In genomic region chr18:70640336-70640887, GRCh38 we compare ENCODE assay signal across 15 cellular contexts.
DNase-seq lines count a peak whose midpoint lies in the region; ATAC-seq and TF ChIP-seq lines count a peak whose summit lies in the region.
"Had no signal": no experiment of that assay in that cellular context is flagged by ENCODE, and none has a peak within 500 bp of the region (broad histone marks: within the 10 kb centered on the region; RNA-seq: fewer than 3 reads in every experiment).

No MANE protein-coding gene starts in this region.

- H3K27ac Mint-ChIP-seq in activated T-cell treated with anti-CD3 and anti-CD28 coated beads, Interleukin-2, amount 50 U/mL, for 72 hours, result peak overlapping the region; percentile 24
- peak overlapping the region; percentile 7 for H3K27ac Mint-ChIP-seq in activated CD8-positive, alpha-beta T cell treated with anti-CD3 and anti-CD28 coated beads for 36 hours
- peak overlapping the region in 8 of 9 donors; percentile 74 to 95 (median 91) for H3K27ac Mint-ChIP-seq in naive thymus-derived CD4-positive, alpha-beta T cell

- in situ Hi-C loops in G401 (cut with HindIII; ENCODE audit: low sequenced_read_pairs), result no loop called here

- DNase-seq in activated T-cell treated with anti-CD3 and anti-CD28 coated beads, Interleukin-2, amount 50 U/mL, for 72 hours, result no peak
- DNase-seq in activated T-cell treated with anti-CD3 and anti-CD28 coated beads, Interleukin-2, amount 50 U/mL, for 48 hours, result no peak
- DNase-seq in G401 (ENCODE audit: low spot score) (peak; percentile 64), NCI-H345 treated with DMSO at 0.1 percent for 48 hours (lab: John Stamatoyannopoulos, UW; ENCODE audit: unreplicated experiment) (no peak), mucosa of gallbladder (ENCODE audit: low spot score) (no peak), SJCRH30 (no peak)
- DNase-seq in activated CD8-positive, alpha-beta T cell treated with anti-CD3 and anti-CD28 coated beads for 36 hours, result no peak
- no peak for DNase-seq in naive thymus-derived CD4-positive, alpha-beta T cell
- DNase-seq: NCI-H1417 treated with DMSO at 0.1 percent for 48 hours, NCI-H1930, NCI-H2171, NCI-H748 treated with DMSO at 0.1 percent for 48 hours had no signal

- POLR2A ChIA-PET in activated CD8-positive, alpha-beta T cell treated with anti-CD3 and anti-CD28 coated beads for 36 hours (lab: Charles Lee), result no interaction called here
- POLR2A ChIA-PET in naive thymus-derived CD4-positive, alpha-beta T cell (lab: Charles Lee), result interaction anchor here (0.5 to 1.3 kb wide), 6 partner anchors 11 to 84 kb away, joined by 3 to 5 read pairs (median 4); no protein-coding TSS in a partner anchor

- peaks cover 0 to 5% of the 10 kb centered on the region in 2 donors for H3K4me1 ChIP-seq in naive thymus-derived CD4-positive, alpha-beta T cell (ENCODE audit: control insufficient read depth in 2 of 2, insufficient read depth in 2 of 2, low read length in 2 of 2)
- no peaks in the 10 kb centered on the region for H3K4me1 ChIP-seq in SJCRH30
- H3K4me1 ChIP-seq: BLaER1 had no signal

- no peaks in the 10 kb centered on the region for H3K27me3 Mint-ChIP-seq in activated T-cell treated with anti-CD3 and anti-CD28 coated beads, Interleukin-2, amount 50 U/mL, for 72 hours (ENCODE audit: low read depth)
- H3K27me3 Mint-ChIP-seq in activated CD8-positive, alpha-beta T cell treated with anti-CD3 and anti-CD28 coated beads for 36 hours, result no peaks in the 10 kb centered on the region
- H3K27me3 Mint-ChIP-seq in naive thymus-derived CD4-positive, alpha-beta T cell, result no peaks in the 10 kb centered on the region

- TF ChIP-seq CTCF in activated CD8-positive, alpha-beta T cell treated with anti-CD3 and anti-CD28 coated beads for 36 hours (IDR thresholded peaks at IDR 0.05), result no peak

- ATAC-seq in activated T-cell treated with anti-CD3 and anti-CD28 coated beads, Interleukin-2, amount 50 U/mL, for 72 hours (replicated peaks in 1 of 2), result no peak
- ATAC-seq in activated CD8-positive, alpha-beta T cell treated with anti-CD3 and anti-CD28 coated beads for 36 hours, result no peak
- ATAC-seq in naive thymus-derived CD4-positive, alpha-beta T cell, result no peak
- ATAC-seq: K562, Right ventricle myocardium inferior had no signal

- peak overlapping the region; percentile 16 to 66 for H3K4me3 Mint-ChIP-seq in activated T-cell treated with anti-CD3 and anti-CD28 coated beads, Interleukin-2, amount 50 U/mL, for 72 hours
- H3K4me3 Mint-ChIP-seq in activated CD8-positive, alpha-beta T cell treated with anti-CD3 and anti-CD28 coated beads for 36 hours, result peak overlapping the region; percentile 33
- peak overlapping the region in 9 of 10 donors; percentile 12 to 77 (median 55) for H3K4me3 Mint-ChIP-seq in naive thymus-derived CD4-positive, alpha-beta T cell

- no peak overlapping the region for H3K4me3 ChIP-seq in naive thymus-derived CD4-positive, alpha-beta T cell (ENCODE audit: low read length)
- H3K4me3 ChIP-seq in SJCRH30, result no peak overlapping the region
- H3K4me3 ChIP-seq: BLaER1, K562 had no signal

- H3K9me3 Mint-ChIP-seq in activated T-cell treated with anti-CD3 and anti-CD28 coated beads, Interleukin-2, amount 50 U/mL, for 72 hours, result peaks cover 2% of the 10 kb centered on the region in 2 donors
- H3K9me3 Mint-ChIP-seq in activated CD8-positive, alpha-beta T cell treated with anti-CD3 and anti-CD28 coated beads for 36 hours, result peaks cover 10% of the 10 kb centered on the region
- H3K9me3 Mint-ChIP-seq in naive thymus-derived CD4-positive, alpha-beta T cell, result peaks cover 0 to 18% (median 7%) of the 10 kb centered on the region in 11 donors

- no peaks in the 10 kb centered on the region for H3K4me1 Mint-ChIP-seq in activated T-cell treated with anti-CD3 and anti-CD28 coated beads, Interleukin-2, amount 50 U/mL, for 72 hours (ENCODE audit: low read depth)
- peaks cover 2% of the 10 kb centered on the region for H3K4me1 Mint-ChIP-seq in activated CD8-positive, alpha-beta T cell treated with anti-CD3 and anti-CD28 coated beads for 36 hours (ENCODE audit: low read depth)
- peaks cover 0 to 43% (median 27%) of the 10 kb centered on the region in 7 donors for H3K4me1 Mint-ChIP-seq in naive thymus-derived CD4-positive, alpha-beta T cell

- CTCF ChIA-PET in activated CD8-positive, alpha-beta T cell treated with anti-CD3 and anti-CD28 coated beads for 36 hours (lab: Charles Lee), result interaction anchor here (1.0 kb wide), 1 partner anchor 42 kb away, joined by 3 read pairs; no protein-coding TSS in a partner anchor
- CTCF ChIA-PET in naive thymus-derived CD4-positive, alpha-beta T cell (lab: Charles Lee), result interaction anchor here (1.0 kb wide), 1 partner anchor 18 kb away, joined by 3 read pairs; no protein-coding TSS in a partner anchor

- no peaks in the 10 kb centered on the region for H3K36me3 ChIP-seq in naive thymus-derived CD4-positive, alpha-beta T cell (ENCODE audit: control insufficient read depth in 2 of 3, insufficient read depth in 3 of 3, low read length in 3 of 3)
- H3K36me3 ChIP-seq in SJCRH30, result no peaks in the 10 kb centered on the region
- H3K36me3 ChIP-seq: BLaER1 had no signal

- peak overlapping the region; percentile 58 for H3K27ac ChIP-seq in naive thymus-derived CD4-positive, alpha-beta T cell (ENCODE audit: low read depth, low read length)
- H3K27ac ChIP-seq in SJCRH30, result no peak overlapping the region
- H3K27ac ChIP-seq: BLaER1 had no signal

- H3K36me3 Mint-ChIP-seq in activated T-cell treated with anti-CD3 and anti-CD28 coated beads, Interleukin-2, amount 50 U/mL, for 72 hours (ENCODE audit: insufficient read depth in 2 of 2), result no peaks in the 10 kb centered on the region
- peaks cover 3% of the 10 kb centered on the region for H3K36me3 Mint-ChIP-seq in activated CD8-positive, alpha-beta T cell treated with anti-CD3 and anti-CD28 coated beads for 36 hours (ENCODE audit: low read depth)
- H3K36me3 Mint-ChIP-seq in naive thymus-derived CD4-positive, alpha-beta T cell, result peaks cover 0 to 10% (median 7%) of the 10 kb centered on the region in 5 donors

- no peaks in the 10 kb centered on the region for H3K9me3 ChIP-seq in naive thymus-derived CD4-positive, alpha-beta T cell (ENCODE audit: control insufficient read depth in 2 of 3, low read length in 3 of 3)
- H3K9me3 ChIP-seq in SJCRH30 (replicated peaks), result no peaks in the 10 kb centered on the region
- H3K9me3 ChIP-seq: BLaER1 had no signal

- intact Hi-C loops in activated CD8-positive, alpha-beta T cell treated with anti-CD3 and anti-CD28 coated beads for 36 hours (cut with micrococcal nuclease), result no loop called here
- intact Hi-C loops in naive thymus-derived CD4-positive, alpha-beta T cell (cut with micrococcal nuclease), result loop anchor here in 1 of 2 donors (2.0 kb wide), 1 partner anchor 18 kb away; no protein-coding TSS in a partner anchor

- H3K27me3 ChIP-seq in naive thymus-derived CD4-positive, alpha-beta T cell (ENCODE audit: control insufficient read depth in 2 of 2, insufficient read depth in 2 of 2, low read length in 2 of 2), result no peaks in the 10 kb centered on the region
- H3K27me3 ChIP-seq in SJCRH30, result no peaks in the 10 kb centered on the region
- H3K27me3 ChIP-seq: BLaER1 had no signal

Comparison
In these comparisons a context has a peak if more than half of its experiments do, and no peak if none do; other contexts are left out.
1. H3K27ac Mint-ChIP-seq: peak in every context shown above with its lines; median percentile 91 in naive thymus-derived CD4-positive, alpha-beta T cell; 24 in activated T-cell treated with anti-CD3 and anti-CD28 coated beads, Interleukin-2, amount 50 U/mL, for 72 hours; 7 in activated CD8-positive, alpha-beta T cell treated with anti-CD3 and anti-CD28 coated beads for 36 hours.